Comparison of ENCODE assay signal across 8 cellular contexts in the genomic region with DNA sequence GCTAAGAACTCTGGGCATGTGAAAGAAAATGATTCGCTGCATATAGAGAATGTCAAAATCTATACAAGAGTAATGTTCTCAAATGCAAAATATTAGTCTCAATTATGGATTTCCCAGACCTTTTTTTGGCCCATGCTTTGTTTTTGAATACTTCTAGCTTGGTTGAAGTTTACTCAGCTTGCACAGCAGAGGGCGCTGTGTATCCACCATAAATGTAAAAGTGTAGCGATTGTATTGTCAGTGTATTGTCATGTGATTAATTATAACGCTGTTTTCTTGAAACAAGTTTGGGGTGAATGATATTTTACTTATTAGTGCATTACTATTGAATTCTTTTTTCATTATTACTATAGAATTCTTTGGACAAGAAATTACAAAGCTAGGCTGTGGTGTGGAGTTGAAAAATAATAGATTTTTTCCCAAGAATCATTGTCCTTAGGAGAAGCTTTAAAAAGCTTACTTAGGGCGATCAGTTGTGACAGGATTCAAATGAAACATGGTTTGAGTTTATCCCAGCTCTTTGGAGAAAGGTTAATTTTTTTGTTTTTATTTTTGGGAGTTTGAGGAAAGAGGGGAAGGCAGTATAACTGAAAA.
DNase-seq lines count a peak whose midpoint lies in the region; ATAC-seq and TF ChIP-seq lines count a peak whose summit lies in the region.

No MANE protein-coding gene starts in this region.

- no peaks in the 10 kb centered on the region for H3K9me3 ChIP-seq in uterus

- no peak for TF ChIP-seq POLR2A in uterus (IDR thresholded peaks at IDR 0.05)

- intact Hi-C loops in posterior cingulate gyrus (cut with DNase I) (loop anchor here (1.0 to 10.0 kb wide), 2 partner anchors 61 to 1512 kb away; no protein-coding TSS in a partner anchor), uterus (cut with DNase I; ENCODE audit: low total_unique reads) (no loop called here)

- H3K4me1 ChIP-seq in foreskin keratinocyte (peaks cover 14% of the 10 kb centered on the region), uterus (peaks cover 0 to 4% of the 10 kb centered on the region in 2 donors)

- peak; percentile 60 for DNase-seq in D341Med (ENCODE audit: low spot score)
- peak; percentile 55 for DNase-seq in HT-29 (ENCODE audit: low spot score)
- DNase-seq in RPMI8226: peak; percentile 67
- peak; percentile 9 for DNase-seq in activated T-helper 9 cell treated with anti-CD3 and anti-CD28 coated beads, Interleukin-2, amount 50 U/mL, for 16 hours (ENCODE audit: low read depth)
- DNase-seq in foreskin keratinocyte: peak in 1 of 2 donors; percentile 34
- DNase-seq in posterior cingulate gyrus: peak in 7 of 10 donors; percentile 22 to 87 (median 54)
- peak in 1 of 2 donors; percentile 24 for DNase-seq in uterus

- peak; percentile 91 for ATAC-seq in GM21360 (IDR thresholded peaks at IDR 0.05; ENCODE audit: unreplicated experiment)
- peak; percentile 81 for ATAC-seq in foreskin keratinocyte

- H3K27ac ChIP-seq in foreskin keratinocyte: no peak overlapping the region
- no peak overlapping the region for H3K27ac ChIP-seq in uterus

- no peak overlapping the region for H3K4me3 ChIP-seq in uterus

- TF ChIP-seq CTCF in foreskin keratinocyte (conservative IDR thresholded peaks at IDR 0.05): peak; percentile 84
- peak; percentile 56 to 68 (median 60) for TF ChIP-seq CTCF in uterus (IDR thresholded peaks at IDR 0.05)

- no peaks in the 10 kb centered on the region for H3K27me3 ChIP-seq in foreskin keratinocyte
- no peaks in the 10 kb centered on the region for H3K27me3 ChIP-seq in uterus

- H3K36me3 ChIP-seq in uterus: no peaks in the 10 kb centered on the region
